In genomic region chr3:69352305-69353087, GRCh38 we compare ENCODE assay signal across 17 cellular contexts. TPM values are rescaled to one million over a fixed set of nuclear protein-coding genes. Genes with fewer than 3 reads are reported as not detected.
DNase-seq lines count a peak whose midpoint lies in the region; ATAC-seq and TF ChIP-seq lines count a peak whose summit lies in the region.
"Had no signal": no experiment of that assay in that cellular context is flagged by ENCODE, and none has a peak within 500 bp of the region (broad histone marks: within the 10 kb centered on the region; RNA-seq: fewer than 3 reads in every experiment).

No MANE protein-coding gene starts in this region.

- H3K36me3 ChIP-seq in esophagus muscularis mucosa (no peaks in the 10 kb centered on the region), neutrophil (no peaks in the 10 kb centered on the region), transverse colon (no peaks in the 10 kb centered on the region)

- no peak overlapping the region for H3K27ac Mint-ChIP-seq in activated CD4-positive, alpha-beta T cell treated with anti-CD3 and anti-CD28 coated beads, Interleukin-2, amount 10 ng/mL, durations not matched to agents 24 days and 14 days
- H3K27ac Mint-ChIP-seq: activated T-cell treated with anti-CD3 and anti-CD28 coated beads, Interleukin-2, amount 50 U/mL, for 24 hours; CD4-positive, alpha-beta T cell; T-helper 17 cell had no signal

- intact Hi-C loops in activated CD4-positive, alpha-beta T cell treated with anti-CD3 and anti-CD28 coated beads, Interleukin-2, amount 10 ng/mL, durations not matched to agents 24 days and 14 days (cut with micrococcal nuclease), result loop anchor here (1.0 kb wide), 1 partner anchor 25 kb away; no protein-coding TSS in a partner anchor
- intact Hi-C loops in esophagus muscularis mucosa (cut with DNase I), result no loop called here
- intact Hi-C loops in transverse colon (cut with DNase I; ENCODE audit: low total_unique reads), result no loop called here

- peaks cover 3% of the 10 kb centered on the region for H3K9me3 Mint-ChIP-seq in activated CD4-positive, alpha-beta T cell treated with anti-CD3 and anti-CD28 coated beads, Interleukin-2, amount 10 ng/mL, durations not matched to agents 24 days and 14 days
- H3K9me3 Mint-ChIP-seq: activated T-cell treated with anti-CD3 and anti-CD28 coated beads, Interleukin-2, amount 50 U/mL, for 24 hours; CD4-positive, alpha-beta T cell; H9 had no signal

- H3K4me3 ChIP-seq in esophagus muscularis mucosa (peak overlapping the region; percentile 24 to 39 (median 36)), neutrophil (ENCODE audit: low read depth in 1 of 2, low read length in 1 of 2) (peak overlapping the region; percentile 57 to 73), transverse colon (no peak overlapping the region)

- in situ Hi-C loops in transverse colon (cut with MboI; ENCODE audit: low pct_ligation_motif_present in 1 of 4, low pct_unique_long_range_greater_than_20kb in 1 of 4, low sequenced_read_pairs in 3 of 4), result no loop called here

- H3K4me3 Mint-ChIP-seq in activated CD4-positive, alpha-beta T cell treated with anti-CD3 and anti-CD28 coated beads, Interleukin-2, amount 10 ng/mL, durations not matched to agents 24 days and 14 days, result peak overlapping the region; percentile 84
- H3K4me3 Mint-ChIP-seq: H9 had no signal

- H3K27ac ChIP-seq in esophagus muscularis mucosa (replicated peaks in 1 of 4) (peak overlapping the region in 3 of 4 donors; percentile 34 to 56 (median 40)), neutrophil (peak overlapping the region; percentile 79), transverse colon (peak overlapping the region in 3 of 4 donors; percentile 32 to 50 (median 39))

- H3K27me3 Mint-ChIP-seq in activated CD4-positive, alpha-beta T cell treated with anti-CD3 and anti-CD28 coated beads, Interleukin-2, amount 10 ng/mL, durations not matched to agents 24 days and 14 days, result peaks cover 15% of the 10 kb centered on the region

- peaks cover 18% of the 10 kb centered on the region for H3K4me1 Mint-ChIP-seq in activated CD4-positive, alpha-beta T cell treated with anti-CD3 and anti-CD28 coated beads, Interleukin-2, amount 10 ng/mL, durations not matched to agents 24 days and 14 days
- H3K4me1 Mint-ChIP-seq: H9 had no signal

- no peak for DNase-seq in activated CD4-positive, alpha-beta T cell treated with anti-CD3 and anti-CD28 coated beads, Interleukin-2, amount 10 ng/mL, durations not matched to agents 24 days and 14 days
- DNase-seq in activated CD4-positive, alpha-beta T cell treated with anti-CD3 and anti-CD28 coated beads, Interleukin-2, amount 50 U/mL, for 4 hours, result no peak
- peak; percentile 17 for DNase-seq in esophagus muscularis mucosa (ENCODE audit: extremely low spot score)
- no peak for DNase-seq in transverse colon
- DNase-seq: 8988T; activated T-cell treated with anti-CD3 and anti-CD28 coated beads, Interleukin-2, amount 50 U/mL, for 24 hours; CD4-positive, alpha-beta T cell; DMS79 treated with DMSO at 0.1 percent for 48 hours; H9; NCI-H2107; retina; stimulated activated CD4-positive, alpha-beta T cell treated with anti-CD3 and anti-CD28 coated beads, Interleukin-4, amount 100 ng/mL, for 1 hour; T-helper 17 cell had no signal

- TF ChIP-seq EP300 in esophagus muscularis mucosa (IDR thresholded peaks at IDR 0.05) (no peak), transverse colon (IDR thresholded peaks at IDR 0.05; ENCODE audit: low read depth) (no peak)

- H3K27me3 ChIP-seq in esophagus muscularis mucosa (no peaks in the 10 kb centered on the region), neutrophil (no peaks in the 10 kb centered on the region), transverse colon (no peaks in the 10 kb centered on the region)

- H3K36me3 Mint-ChIP-seq in activated CD4-positive, alpha-beta T cell treated with anti-CD3 and anti-CD28 coated beads, Interleukin-2, amount 10 ng/mL, durations not matched to agents 24 days and 14 days (ENCODE audit: low read depth), result no peaks in the 10 kb centered on the region

- H3K4me1 ChIP-seq in esophagus muscularis mucosa (peaks cover 0 to 6% (median 0%) of the 10 kb centered on the region in 4 donors), neutrophil (ENCODE audit: control insufficient read depth in 1 of 2, insufficient read depth in 1 of 2, low read depth in 1 of 2, low read length in 1 of 2) (peaks cover 37 to 40% of the 10 kb centered on the region in 2 experiments), transverse colon (peaks cover 0 to 3% (median 0%) of the 10 kb centered on the region in 4 donors)

- ATAC-seq in GM21447 (IDR thresholded peaks at IDR 0.05; ENCODE audit: unreplicated experiment) (no peak), GM19351 (IDR thresholded peaks at IDR 0.05; ENCODE audit: unreplicated experiment) (no peak), GM21717 (IDR thresholded peaks at IDR 0.05; ENCODE audit: unreplicated experiment) (no peak)
- ATAC-seq: T-helper 17 cell had no signal

- H3K9me3 ChIP-seq in esophagus muscularis mucosa (no peaks in the 10 kb centered on the region), neutrophil (no peaks in the 10 kb centered on the region), transverse colon (no peaks in the 10 kb centered on the region)

- no peak for TF ChIP-seq CTCF in esophagus muscularis mucosa (IDR thresholded peaks at IDR 0.05)
- no peak for TF ChIP-seq CTCF in neutrophil (IDR thresholded peaks at IDR 0.05)
- TF ChIP-seq CTCF in transverse colon (IDR thresholded peaks at IDR 0.05), result no peak

- TF ChIP-seq POLR2A in esophagus muscularis mucosa (IDR thresholded peaks at IDR 0.05; ENCODE audit: low read depth) (no peak), transverse colon (IDR thresholded peaks at IDR 0.05) (no peak)

- WGBS in esophagus muscularis mucosa, result 78% methylated on average over 6 of the region's 6 CpGs
- WGBS in transverse colon (ENCODE audit: low coverage in 1 of 2), 2 donors, result 73 to 74% methylated on average over 6 of the region's 6 CpGs

RNA-seq across cellular contexts. Expression of gene FRMD4B, which starts 33.4 kb away (rescaled TPM):
- 59.1 and 60.9 TPM in 2 replicates for total RNA-seq in activated CD4-positive, alpha-beta T cell treated with anti-CD3 and anti-CD28 coated beads, Interleukin-2, amount 10 ng/mL, durations not matched to agents 24 days and 14 days
- total RNA-seq in esophagus muscularis mucosa (10 to 100 TPM; 10.5 to 22.0 (median 14.8) TPM), transverse colon (10 to 100 TPM; 15.5 to 36.7 (median 26.0) TPM)

Comparison
In these comparisons a context has a peak if more than half of its experiments do, and no peak if none do; other contexts are left out.
1. H3K4me3 ChIP-seq: peak in esophagus muscularis mucosa (4 of 4) and neutrophil (2 of 2); none in transverse colon (0 of 4).
2. Peak in every context shown above with its lines, with median percentiles within 50 percentile points of each other: H3K27ac ChIP-seq.